In the genomic region with DNA sequence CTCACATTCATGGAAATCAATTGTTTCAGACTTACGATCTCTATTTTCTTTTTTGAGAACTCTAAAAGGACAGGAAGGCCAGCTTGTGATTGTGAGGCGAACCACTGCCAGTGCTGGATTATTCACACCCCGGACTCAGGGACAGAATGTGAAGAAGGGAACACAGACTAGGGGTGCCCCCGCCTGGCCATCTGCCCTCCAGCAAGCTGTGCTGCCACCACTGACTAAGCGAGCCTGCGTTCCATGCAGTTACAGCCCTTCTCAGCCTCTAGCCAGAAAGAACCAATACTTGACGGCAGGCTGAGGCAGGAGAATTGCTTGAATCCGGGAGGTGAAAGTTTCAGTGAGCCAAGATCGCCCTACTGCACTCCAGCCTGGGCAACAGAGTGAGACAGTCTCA, we compare ENCODE assay signal across 8 cellular contexts. TPM values are rescaled to one million over a fixed set of nuclear protein-coding genes. Genes with fewer than 3 reads are reported as not detected.
DNase-seq lines count a peak whose midpoint lies in the region; ATAC-seq, FAIRE-seq and TF ChIP-seq lines count a peak whose summit lies in the region.

No MANE protein-coding gene starts in this region.

- no peak overlapping the region for H2BK120ac ChIP-seq in trophoblast cell (ENCODE audit: insufficient read depth, low read length, poor library complexity)

- no peak overlapping the region for H2BK5ac ChIP-seq in trophoblast cell (ENCODE audit: low read depth, low read length, poor library complexity)

- no peak overlapping the region for H3K23ac ChIP-seq in trophoblast cell (ENCODE audit: low read length)

- no peak overlapping the region for H3K18ac ChIP-seq in trophoblast cell (ENCODE audit: low read length)

- peaks cover 4% of the 10 kb centered on the region for H3K36me3 Mint-ChIP-seq in activated T-helper 1 cell treated with anti-CD3 and anti-CD28 coated beads, Interleukin-12 subunit alpha, Interleukin-12 subunit beta, Interleukin-2, Interleukin-4 antibody, amounts not matched to agents 30 ng/mL and 10 ng/mL and 1 ng/mL, durations not matched to agents 14 hours and 24 hours and 36 hours (ENCODE audit: low read depth)

- H3K4me3 Mint-ChIP-seq in activated T-helper 1 cell treated with anti-CD3 and anti-CD28 coated beads, Interleukin-12 subunit alpha, Interleukin-12 subunit beta, Interleukin-2, Interleukin-4 antibody, amounts not matched to agents 30 ng/mL and 10 ng/mL and 1 ng/mL, durations not matched to agents 14 hours and 24 hours and 36 hours: peak overlapping the region; percentile 86

- no peak overlapping the region for H2BK12ac ChIP-seq in trophoblast cell (ENCODE audit: low read length)

- H3K4me2 ChIP-seq in DND-41 (ENCODE audit: insufficient read depth, low read length) (no peak overlapping the region), trophoblast cell (ENCODE audit: low read length) (no peak overlapping the region)

- H3K27ac ChIP-seq in DND-41 (ENCODE audit: low read length): no peak overlapping the region
- no peak overlapping the region for H3K27ac ChIP-seq in trophoblast cell (ENCODE audit: low read depth, low read length)

- H3K36me3 ChIP-seq in DND-41 (ENCODE audit: insufficient read depth, low read length) (peaks cover 38% of the 10 kb centered on the region), trophoblast cell (ENCODE audit: control insufficient read depth in 1 of 2, insufficient read depth in 2 of 2, low read length in 2 of 2) (peaks cover 29 to 32% of the 10 kb centered on the region in 2 experiments)

- peaks cover 8% of the 10 kb centered on the region for H3K79me1 ChIP-seq in trophoblast cell (ENCODE audit: low read length)

- H3K9me3 ChIP-seq in DND-41 (ENCODE audit: insufficient read depth, low read length, severe bottlenecking) (no peaks in the 10 kb centered on the region), trophoblast cell (ENCODE audit: insufficient read depth, low read depth, low read length) (no peaks in the 10 kb centered on the region)

- peak; percentile 16 for FAIRE-seq in HTR-8/SVneo (lab: Jason Lieb, UNC)

- no peaks in the 10 kb centered on the region for H3K27me3 Mint-ChIP-seq in activated T-helper 1 cell treated with anti-CD3 and anti-CD28 coated beads, Interleukin-12 subunit alpha, Interleukin-12 subunit beta, Interleukin-2, Interleukin-4 antibody, amounts not matched to agents 30 ng/mL and 10 ng/mL and 1 ng/mL, durations not matched to agents 14 hours and 24 hours and 36 hours (ENCODE audit: insufficient read depth)

- H4K8ac ChIP-seq in trophoblast cell (ENCODE audit: low read depth, low read length): no peak overlapping the region

- no peak overlapping the region for H3K4me3 ChIP-seq in DND-41 (ENCODE audit: low read depth in 1 of 2, low read length in 2 of 2)
- no peak overlapping the region for H3K4me3 ChIP-seq in trophoblast cell (ENCODE audit: low read depth, low read length)

- peaks cover 19% of the 10 kb centered on the region for H3K4me1 Mint-ChIP-seq in activated T-helper 1 cell treated with anti-CD3 and anti-CD28 coated beads, Interleukin-12 subunit alpha, Interleukin-12 subunit beta, Interleukin-2, Interleukin-4 antibody, amounts not matched to agents 30 ng/mL and 10 ng/mL and 1 ng/mL, durations not matched to agents 14 hours and 24 hours and 36 hours (ENCODE audit: low read depth)

- H3K27me3 ChIP-seq in DND-41 (ENCODE audit: insufficient read depth, low read length, poor library complexity) (no peaks in the 10 kb centered on the region), trophoblast cell (ENCODE audit: insufficient read depth, low read length) (no peaks in the 10 kb centered on the region)

- H4K91ac ChIP-seq in trophoblast cell (ENCODE audit: low read depth, low read length): no peak overlapping the region

- DNase-seq in DND-41: peak; percentile 22
- DNase-seq in HTR-8/SVneo (ENCODE audit: insufficient read length, low spot score): peak; percentile 46
- no peak for DNase-seq in activated T-helper 1 cell treated with anti-CD3 and anti-CD28 coated beads, Interleukin-12 subunit alpha, Interleukin-12 subunit beta, Interleukin-2, Interleukin-4 antibody, amounts not matched to agents 30 ng/mL and 10 ng/mL and 1 ng/mL, durations not matched to agents 14 hours and 24 hours and 36 hours (ENCODE audit: low spot score)
- peak; percentile 61 for DNase-seq in left kidney (ENCODE audit: low read depth, low spot score)
- DNase-seq in trophoblast cell: no peak
- DNase-seq in globus pallidus (ENCODE audit: low spot score): no peak

- H2AK5ac ChIP-seq in trophoblast cell (ENCODE audit: low read length): no peak overlapping the region

- WGBS in trophoblast cell (ENCODE audit: extremely low coverage, insufficient coverage, insufficient read length): no CpG with 5 or more reads among the region's 9 CpGs

- H4K20me1 ChIP-seq in DND-41 (ENCODE audit: insufficient read depth, low read length): peaks cover 22% of the 10 kb centered on the region

- H3K79me2 ChIP-seq in DND-41 (ENCODE audit: insufficient read depth, low read length) (peaks cover 50% of the 10 kb centered on the region), trophoblast cell (ENCODE audit: control insufficient read depth, insufficient read depth, low read length, poor library complexity) (peaks cover 8% of the 10 kb centered on the region)

- H3K4me1 ChIP-seq in DND-41 (ENCODE audit: insufficient read depth, low read length): peaks cover 40% of the 10 kb centered on the region
- H3K4me1 ChIP-seq in trophoblast cell (ENCODE audit: control insufficient read depth in 1 of 2, insufficient read depth in 2 of 2, low read length in 2 of 2): peaks cover 0 to 5% of the 10 kb centered on the region in 2 experiments

- no peak overlapping the region for H4K12ac ChIP-seq in trophoblast cell (ENCODE audit: low read depth, low read length)

- no peak overlapping the region for H2AFZ ChIP-seq in DND-41 (ENCODE audit: low read depth, low read length)
- no peak overlapping the region for H2AFZ ChIP-seq in trophoblast cell (ENCODE audit: insufficient read depth, low read length, poor library complexity)

- peak; percentile 32 for TF ChIP-seq CTCF in DND-41 (IDR thresholded peaks at IDR 0.05; ENCODE audit: borderline replicate concordance, extremely low read depth, low read length, poor library complexity, severe bottlenecking)

- H3K27ac Mint-ChIP-seq in activated T-helper 1 cell treated with anti-CD3 and anti-CD28 coated beads, Interleukin-12 subunit alpha, Interleukin-12 subunit beta, Interleukin-2, Interleukin-4 antibody, amounts not matched to agents 30 ng/mL and 10 ng/mL and 1 ng/mL, durations not matched to agents 14 hours and 24 hours and 36 hours: no peak overlapping the region

- ATAC-seq in DND-41 (ENCODE audit: insufficient read depth, low read depth) (no peak), HG03457 (IDR thresholded peaks at IDR 0.05; ENCODE audit: unreplicated experiment) (no peak), GM18511 (IDR thresholded peaks at IDR 0.05; ENCODE audit: unreplicated experiment) (no peak)

- intact Hi-C loops in activated T-helper 1 cell treated with anti-CD3 and anti-CD28 coated beads, Interleukin-12 subunit alpha, Interleukin-12 subunit beta, Interleukin-2, Interleukin-4 antibody, amounts not matched to agents 30 ng/mL and 10 ng/mL and 1 ng/mL, durations not matched to agents 14 hours and 24 hours and 36 hours (cut with micrococcal nuclease): no loop called here

- no peak overlapping the region for H3K4ac ChIP-seq in trophoblast cell (ENCODE audit: low read depth, low read length)

- H3K9me3 Mint-ChIP-seq in activated T-helper 1 cell treated with anti-CD3 and anti-CD28 coated beads, Interleukin-12 subunit alpha, Interleukin-12 subunit beta, Interleukin-2, Interleukin-4 antibody, amounts not matched to agents 30 ng/mL and 10 ng/mL and 1 ng/mL, durations not matched to agents 14 hours and 24 hours and 36 hours: no peaks in the 10 kb centered on the region

- no peak overlapping the region for H3K9ac ChIP-seq in DND-41 (ENCODE audit: low read depth, low read length)
- no peak overlapping the region for H3K9ac ChIP-seq in trophoblast cell (ENCODE audit: low read length)

- H3K14ac ChIP-seq in trophoblast cell (ENCODE audit: low read length): no peak overlapping the region

RNA-seq across cellular contexts. Expression of gene HAGH, which starts 2.8 kb away (rescaled TPM):
- total RNA-seq in activated T-helper 1 cell treated with anti-CD3 and anti-CD28 coated beads, Interleukin-12 subunit alpha, Interleukin-12 subunit beta, Interleukin-2, Interleukin-4 antibody, amounts not matched to agents 30 ng/mL and 10 ng/mL and 1 ng/mL, durations not matched to agents 14 hours and 24 hours and 36 hours: 57.8 and 58.7 TPM in 2 replicates
- polyA plus RNA-seq in trophoblast cell (2013): 28.3 and 29.1 TPM in 2 replicates

RNA-seq across cellular contexts. Expression of gene FAHD1, which starts 3.2 kb away (rescaled TPM):
- 19.4 and 20.2 TPM in 2 replicates for total RNA-seq in activated T-helper 1 cell treated with anti-CD3 and anti-CD28 coated beads, Interleukin-12 subunit alpha, Interleukin-12 subunit beta, Interleukin-2, Interleukin-4 antibody, amounts not matched to agents 30 ng/mL and 10 ng/mL and 1 ng/mL, durations not matched to agents 14 hours and 24 hours and 36 hours
- 16.4 and 16.6 TPM in 2 replicates for polyA plus RNA-seq in trophoblast cell (2013)

RNA-seq across cellular contexts. Expression of gene IGFALS, which starts 30.3 kb away (rescaled TPM):
- total RNA-seq in activated T-helper 1 cell treated with anti-CD3 and anti-CD28 coated beads, Interleukin-12 subunit alpha, Interleukin-12 subunit beta, Interleukin-2, Interleukin-4 antibody, amounts not matched to agents 30 ng/mL and 10 ng/mL and 1 ng/mL, durations not matched to agents 14 hours and 24 hours and 36 hours: not detected in 2 replicates
- 0.01 TPM in 1 of 2 replicates, not detected in the other for polyA plus RNA-seq in trophoblast cell (2013)

RNA-seq across cellular contexts. Expression of gene NUBP2, which starts 41.1 kb away (rescaled TPM):
- 81.6 and 82.8 TPM in 2 replicates for total RNA-seq in activated T-helper 1 cell treated with anti-CD3 and anti-CD28 coated beads, Interleukin-12 subunit alpha, Interleukin-12 subunit beta, Interleukin-2, Interleukin-4 antibody, amounts not matched to agents 30 ng/mL and 10 ng/mL and 1 ng/mL, durations not matched to agents 14 hours and 24 hours and 36 hours
- 44.4 and 44.6 TPM in 2 replicates for polyA plus RNA-seq in trophoblast cell (2013)

RNA-seq across cellular contexts. Expression of gene SPSB3, which starts 41.5 kb away (rescaled TPM):
- total RNA-seq in activated T-helper 1 cell treated with anti-CD3 and anti-CD28 coated beads, Interleukin-12 subunit alpha, Interleukin-12 subunit beta, Interleukin-2, Interleukin-4 antibody, amounts not matched to agents 30 ng/mL and 10 ng/mL and 1 ng/mL, durations not matched to agents 14 hours and 24 hours and 36 hours: 30.3 and 30.8 TPM in 2 replicates
- 33.2 and 35.2 TPM in 2 replicates for polyA plus RNA-seq in trophoblast cell (2013)

Comparison
In these comparisons a context has a peak if more than half of its experiments do, and no peak if none do; other contexts are left out.
1. DNase-seq: peak in DND-41 (single experiment), HTR-8/SVneo (single experiment) and left kidney (single experiment); none in activated T-helper 1 cell treated with anti-CD3 and anti-CD28 coated beads, Interleukin-12 subunit alpha, Interleukin-12 subunit beta, Interleukin-2, Interleukin-4 antibody, amounts not matched to agents 30 ng/mL and 10 ng/mL and 1 ng/mL, durations not matched to agents 14 hours and 24 hours and 36 hours (single experiment), trophoblast cell (0 of 2) and globus pallidus (single experiment).